ENCODE assay signal across 20 cellular contexts in the genomic region with DNA sequence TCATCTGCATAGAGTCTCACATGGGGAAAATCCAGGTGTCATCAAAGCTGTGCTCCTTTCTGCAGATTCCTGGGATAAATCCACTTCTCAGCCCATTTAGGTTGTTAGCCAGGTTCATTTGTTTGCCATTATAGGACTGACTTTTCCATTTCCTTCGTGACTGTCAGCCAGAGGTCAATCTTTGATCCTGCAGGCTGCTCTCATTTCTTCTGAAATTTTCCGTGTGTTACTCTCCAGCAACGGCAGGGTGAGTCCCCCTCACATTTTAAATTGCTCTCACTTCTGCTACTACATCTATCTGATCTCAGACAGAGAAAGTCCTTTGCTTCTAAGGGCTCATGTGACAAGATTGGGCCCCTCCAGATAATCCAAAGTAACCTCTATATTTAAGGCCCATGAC.
DNase-seq lines count a peak whose midpoint lies in the region; ATAC-seq and TF ChIP-seq lines count a peak whose summit lies in the region.
"Had no signal": no experiment of that assay in that cellular context is flagged by ENCODE, and none has a peak within 500 bp of the region (broad histone marks: within the 10 kb centered on the region; RNA-seq: fewer than 3 reads in every experiment).

No MANE protein-coding gene starts in this region.

- H3K27ac ChIP-seq in ACC112 (ENCODE audit: low read depth, low read length) (no peak overlapping the region), esophagus muscularis mucosa (replicated peaks in 1 of 4) (no peak overlapping the region)
- H3K27ac ChIP-seq: cardiac muscle cell, skin epidermis, WERI-Rb-1 had no signal

- 45% methylated on average over 3 of the region's 3 CpGs for WGBS in esophagus muscularis mucosa

- H3K36me3 ChIP-seq in ACC112 (ENCODE audit: insufficient read depth, low read length) (no peaks in the 10 kb centered on the region), esophagus muscularis mucosa (no peaks in the 10 kb centered on the region)
- H3K36me3 ChIP-seq: cardiac muscle cell, WERI-Rb-1 had no signal

- H3K27me3 ChIP-seq in ACC112 (ENCODE audit: insufficient read depth, low read length) (no peaks in the 10 kb centered on the region), esophagus muscularis mucosa (no peaks in the 10 kb centered on the region)
- H3K27me3 ChIP-seq: cardiac muscle cell had no signal

- peak; percentile 84 for ATAC-seq in GM21786 (IDR thresholded peaks at IDR 0.05; ENCODE audit: unreplicated experiment)
- ATAC-seq: Panc1 had no signal

- no peak overlapping the region for H3K4me3 ChIP-seq in ACC112 (ENCODE audit: low read depth, low read length)
- H3K4me3 ChIP-seq in esophagus muscularis mucosa: no peak overlapping the region
- H3K4me3 ChIP-seq: cardiac muscle cell, skin epidermis had no signal

- no peak for TF ChIP-seq CTCF in esophagus muscularis mucosa (IDR thresholded peaks at IDR 0.05)

- TF ChIP-seq POLR2A in esophagus muscularis mucosa (IDR thresholded peaks at IDR 0.05; ENCODE audit: low read depth): no peak

- intact Hi-C loops in esophagus muscularis mucosa (cut with DNase I): no loop called here

- peaks cover 0 to 3% (median 0%) of the 10 kb centered on the region in 4 donors for H3K9me3 ChIP-seq in esophagus muscularis mucosa

- H3K79me2 ChIP-seq in ACC112 (ENCODE audit: control insufficient read depth, insufficient read depth, low read length, unreplicated experiment): no peaks in the 10 kb centered on the region

- DNase-seq in OCI-M1 (lab: John Stamatoyannopoulos, UW) (peak; percentile 59), islet precursor cell (peak; percentile 55), DMS53 treated with DMSO at 0.1 percent for 48 hours (lab: John Stamatoyannopoulos, UW; ENCODE audit: unreplicated experiment) (no peak), esophagus muscularis mucosa (ENCODE audit: extremely low spot score) (no peak), NCI-H128 (lab: John Stamatoyannopoulos, UW; ENCODE audit: unreplicated experiment) (no peak)
- no peak for DNase-seq in activated effector memory CD4-positive, alpha-beta T cell treated with Interleukin-2 at 50 U/mL for 16 hours
- DNase-seq: activated CD4-positive, alpha-beta memory T cell treated with anti-CD3 and anti-CD28 coated beads for 36 hours; activated naive CD4-positive, alpha-beta T cell; dermis blood vessel endothelial cell; H7; NCI-H1105 treated with DMSO at 0.1 percent for 48 hours; NCI-H748 treated with DMSO at 0.1 percent for 48 hours; stimulated activated CD4-positive, alpha-beta T cell treated with anti-CD3 and anti-CD28 coated beads, Interleukin-2, amount 100 ng/mL, for 24 hours; stimulated activated naive CD4-positive, alpha-beta T cell treated with Interleukin-2 at 50 U/mL for 16 hours; WERI-Rb-1 had no signal

- no peak for TF ChIP-seq EP300 in esophagus muscularis mucosa (IDR thresholded peaks at IDR 0.05)

- H3K4me1 ChIP-seq in ACC112 (ENCODE audit: control insufficient read depth, insufficient read depth, low read length, unreplicated experiment) (peaks cover 17% of the 10 kb centered on the region), esophagus muscularis mucosa (no peaks in the 10 kb centered on the region)

- H2AFZ ChIP-seq in ACC112 (ENCODE audit: low read length, unreplicated experiment): peak overlapping the region; percentile 46

Comparison
In these comparisons a context has a peak if more than half of its experiments do, and no peak if none do; other contexts are left out.
1. DNase-seq: peak in OCI-M1 (single experiment) and islet precursor cell (single experiment); none in activated effector memory CD4-positive, alpha-beta T cell treated with Interleukin-2 at 50 U/mL for 16 hours (single experiment), DMS53 treated with DMSO at 0.1 percent for 48 hours (single experiment), esophagus muscularis mucosa (single experiment) and NCI-H128 (single experiment).